In genomic region chr2:8833863-8834262, GRCh38 we compare ENCODE assay signal across 24 cellular contexts. TPM values are rescaled to one million over a fixed set of nuclear protein-coding genes. Genes with fewer than 3 reads are reported as not detected.
DNase-seq lines count a peak whose midpoint lies in the region; ATAC-seq, FAIRE-seq and TF ChIP-seq lines count a peak whose summit lies in the region.
"Had no signal": no experiment of that assay in that cellular context is flagged by ENCODE, and none has a peak within 500 bp of the region (broad histone marks: within the 10 kb centered on the region; RNA-seq: fewer than 3 reads in every experiment).

No MANE protein-coding gene starts in this region.

- POLR2A ChIA-PET in CD8-positive, alpha-beta T cell (lab: Charles Lee), result no interaction called here
- POLR2A ChIA-PET in H1 (lab: Charles Lee; ENCODE audit: partially characterized antibody), result no interaction called here
- POLR2A ChIA-PET in OCI-LY7 (lab: Charles Lee), result interaction anchor here (0.6 to 1.1 kb wide), 4 partner anchors 10 to 1228 kb away, joined by 3 to 4 read pairs (median 3); no protein-coding TSS in a partner anchor

- H3K4me1 ChIP-seq in CD8-positive, alpha-beta T cell (ENCODE audit: insufficient read depth, low read length), result peaks cover 52% of the 10 kb centered on the region
- H3K4me1 ChIP-seq in Karpas-422 (ENCODE audit: low read length) (peaks cover 9% of the 10 kb centered on the region), H1 (replicated peaks in 1 of 4; ENCODE audit: control insufficient read depth in 3 of 4, insufficient read depth in 4 of 4, low read length in 3 of 4) (peaks cover 0 to 5% (median 2%) of the 10 kb centered on the region in 4 experiments; a peak in 4 of 7 replicates), OCI-LY7 (ENCODE audit: insufficient read depth, low read length, poor library complexity, severe bottlenecking) (peaks cover 10% of the 10 kb centered on the region)

- no peak overlapping the region for H2BK20ac ChIP-seq in H1 (ENCODE audit: low read length)

- H3K79me1 ChIP-seq in H1 (ENCODE audit: low read depth, low read length), result peaks cover 3% of the 10 kb centered on the region

- H3K14ac ChIP-seq in H1 (ENCODE audit: insufficient read length), result no peak overlapping the region

- H3K56ac ChIP-seq in H1 (replicated peaks; ENCODE audit: insufficient read length, low read depth, low read length), result no peak overlapping the region

- H3K27ac ChIP-seq in CD8-positive, alpha-beta T cell (ENCODE audit: low read depth, low read length), result no peak overlapping the region
- no peak overlapping the region for H3K27ac ChIP-seq in Karpas-422 (ENCODE audit: low read length)
- no peak overlapping the region for H3K27ac ChIP-seq in H1 (ENCODE audit: low read depth, low read length)
- H3K27ac ChIP-seq in OCI-LY7 (ENCODE audit: low read depth, low read length, poor library complexity, severe bottlenecking), result no peak overlapping the region
- H3K27ac ChIP-seq: KMS-11 had no signal

- no peaks in the 10 kb centered on the region for H3K36me3 ChIP-seq in CD8-positive, alpha-beta T cell (ENCODE audit: insufficient read depth, low read length)
- H3K36me3 ChIP-seq in Karpas-422 (ENCODE audit: insufficient read depth, low read length), result no peaks in the 10 kb centered on the region
- no peaks in the 10 kb centered on the region for H3K36me3 ChIP-seq in H1 (ENCODE audit: control insufficient read depth in 2 of 4, insufficient read depth in 4 of 4, low read length in 3 of 4)
- H3K36me3 ChIP-seq in OCI-LY7 (ENCODE audit: insufficient read depth, low read length), result no peaks in the 10 kb centered on the region

- H4K5ac ChIP-seq in H1 (ENCODE audit: insufficient read length, low read depth, low read length), result no peak overlapping the region

- H4K20me1 ChIP-seq in Karpas-422 (ENCODE audit: insufficient read depth, low read depth, low read length) (peaks cover 26% of the 10 kb centered on the region), H1 (replicated peaks in 1 of 2; ENCODE audit: control insufficient read depth in 1 of 2, insufficient read depth in 2 of 2, low read length in 2 of 2) (no peaks in the 10 kb centered on the region), OCI-LY7 (ENCODE audit: insufficient read depth, low read length) (no peaks in the 10 kb centered on the region)

- no peak for TF ChIP-seq CTCF in CD8-positive, alpha-beta T cell (IDR thresholded peaks at IDR 0.05)
- TF ChIP-seq CTCF in H1 (IDR thresholded peaks at IDR 0.05; ENCODE audit: control extremely low read depth in 1 of 3, insufficient read depth in 1 of 3, low read depth in 1 of 3, low read length in 3 of 3) (no peak), nephron (IDR thresholded peaks at IDR 0.05; ENCODE audit: unreplicated experiment in 3 of 3) (no peak), OCI-LY7 (conservative IDR thresholded peaks at IDR 0.05; ENCODE audit: low read length) (no peak)

- H3K4me2 ChIP-seq in Karpas-422 (ENCODE audit: low read depth, low read length, poor library complexity, severe bottlenecking) (no peak overlapping the region), H1 (ENCODE audit: insufficient read depth in 1 of 2, low read depth in 2 of 2, low read length in 2 of 2) (no peak overlapping the region), OCI-LY7 (ENCODE audit: low read length) (no peak overlapping the region)
- H3K4me2 ChIP-seq: KMS-11 had no signal

- H2BK5ac ChIP-seq in H1 (ENCODE audit: low read depth, low read length), result no peak overlapping the region

- H3K9ac ChIP-seq in Karpas-422 (ENCODE audit: low read length) (no peak overlapping the region), H1 (replicated peaks in 1 of 4; ENCODE audit: extremely low read depth in 1 of 4, low read depth in 3 of 4, low read length in 3 of 4) (no peak overlapping the region)
- H3K9ac ChIP-seq: KMS-11 had no signal

- peaks cover 48% of the 10 kb centered on the region for H3K79me2 ChIP-seq in Karpas-422 (ENCODE audit: low read length)
- H3K79me2 ChIP-seq in H1 (ENCODE audit: control insufficient read depth in 1 of 2, insufficient read depth in 2 of 2, low read length in 2 of 2), result peaks cover 0 to 25% of the 10 kb centered on the region in 2 experiments; a peak in 2 of 4 replicates
- H3K79me2 ChIP-seq in OCI-LY7 (ENCODE audit: insufficient read depth, low read depth, low read length), result no peaks in the 10 kb centered on the region

- no peaks in the 10 kb centered on the region for H3K9me2 ChIP-seq in Karpas-422 (replicated peaks; ENCODE audit: insufficient read depth, low read length)
- H3K9me2 ChIP-seq in OCI-LY7 (ENCODE audit: insufficient read depth, low read length), result no peaks in the 10 kb centered on the region

- no peak for FAIRE-seq in H1 (lab: Jason Lieb, UNC)
- FAIRE-seq: GM18507 had no signal

- CTCF ChIA-PET in CD8-positive, alpha-beta T cell (lab: Charles Lee), result no interaction called here
- CTCF ChIA-PET in H1 (lab: Charles Lee; ENCODE audit: partially characterized antibody) (interaction anchor here (1.0 to 1.4 kb wide), 2 partner anchors 21 to 277 kb away, joined by 3 to 4 read pairs; no protein-coding TSS in a partner anchor), OCI-LY7 (lab: Charles Lee; ENCODE audit: unreplicated experiment) (no interaction called here)

- no peak overlapping the region for H2BK15ac ChIP-seq in H1 (ENCODE audit: low read length)

- no peak overlapping the region for H3K4me3 Mint-ChIP-seq in CD8-positive, alpha-beta T cell
- peak overlapping the region; percentile 1 to 26 (median 10) for H3K4me3 Mint-ChIP-seq in nephron

- no TSS peak for BruUV-seq in OCI-LY7 (replicated peaks; lab: Mats Ljungman, UMichigan)

- no peaks in the 10 kb centered on the region for H3K27me3 Mint-ChIP-seq in CD8-positive, alpha-beta T cell (ENCODE audit: low read depth)
- no peaks in the 10 kb centered on the region for H3K27me3 Mint-ChIP-seq in nephron (ENCODE audit: low read depth)

- no peak overlapping the region for H3K4ac ChIP-seq in H1 (replicated peaks; ENCODE audit: insufficient read length, low read depth, low read length)

- 88% methylated on average over 7 of the region's 7 CpGs; no CpG with 5 or more reads in 1 of the 2 experiments for WGBS in H1 (ENCODE audit: extremely low coverage in 1 of 2, insufficient coverage in 1 of 2, insufficient read length in 1 of 2, insufficient replicate concordance in 2 of 2, low coverage in 1 of 2, low lambda C conversion rate in 2 of 2, missing lambda C conversion rate in 1 of 2), 2 experiments

- no peak overlapping the region for H3K18ac ChIP-seq in H1 (ENCODE audit: extremely low read depth, low read length)

- no peak overlapping the region for H2BK120ac ChIP-seq in H1 (replicated peaks; ENCODE audit: low read depth, low read length)

- no peak overlapping the region for H2BK12ac ChIP-seq in H1 (ENCODE audit: low read depth, low read length)

- no peak overlapping the region for H3K4me3 ChIP-seq in CD8-positive, alpha-beta T cell (ENCODE audit: low read depth, low read length)
- no peak overlapping the region for H3K4me3 ChIP-seq in Karpas-422 (ENCODE audit: low read length)
- no peak overlapping the region for H3K4me3 ChIP-seq in H1 (ENCODE audit: extremely low read depth in 1 of 4, insufficient read depth in 2 of 4, low read depth in 3 of 4, low read length in 4 of 4)
- no peak overlapping the region for H3K4me3 ChIP-seq in OCI-LY7 (ENCODE audit: low read depth, low read length, poor library complexity, severe bottlenecking)

- no peak for DNase-seq in CD8-positive, alpha-beta T cell
- DNase-seq in Karpas-422 (peak; percentile 9), H1 (ENCODE audit: low read depth in 1 of 2, low spot score in 2 of 2) (no peak), SK-N-DZ (ENCODE audit: low spot score) (no peak), KG1 (lab: John Stamatoyannopoulos, UW) (no peak), OCI-LY7 (ENCODE audit: low spot score) (no peak)
- DNase-seq in activated effector memory CD4-positive, alpha-beta T cell treated with Interleukin-2 at 50 U/mL for 16 hours, result no peak
- DNase-seq: C1 segment of cervical spinal cord; CD8-positive, alpha-beta memory T cell; DMS 273 treated with DMSO at 0.1 percent for 48 hours; DMS79 treated with DMSO at 0.1 percent for 48 hours; NCI-H1092; NCI-H1417 treated with DMSO at 0.1 percent for 48 hours; NCI-H1694 treated with DMSO at 0.1 percent for 48 hours; NCI-H2081; NCI-H2171; NCI-H226; NCI-H510A; NCI-H69 had no signal

- H2AK5ac ChIP-seq in H1 (ENCODE audit: low read depth, low read length), result 0 out of 2 replicates have a peak overlapping the region, but pooled peaks have one; percentile 39

- H3K36me3 Mint-ChIP-seq in CD8-positive, alpha-beta T cell, result peaks cover 8% of the 10 kb centered on the region
- peaks cover 7% of the 10 kb centered on the region for H3K36me3 Mint-ChIP-seq in nephron (ENCODE audit: low read depth)

- intact Hi-C loops in CD8-positive, alpha-beta T cell (cut with DNase I, micrococcal nuclease), result loop anchor here (10.0 kb wide), 4 partner anchors 641 to 1969 kb away; partner anchors contain the start of genes CMPK2 (in 1 of the 2), IAH1 (in 1 of the 2), RNF144A (in 1 of the 2) and RSAD2 (in 1 of the 2)
- intact Hi-C loops in OCI-LY7 (cut with micrococcal nuclease; ENCODE audit: unreplicated experiment), result no loop called here

- H3K23ac ChIP-seq in H1 (ENCODE audit: insufficient read length), result no peak overlapping the region

- no peak overlapping the region for H4K8ac ChIP-seq in H1 (ENCODE audit: extremely low read depth, insufficient read depth, low read length)

- H3K27me3 ChIP-seq in CD8-positive, alpha-beta T cell (ENCODE audit: insufficient read depth, low read length), result no peaks in the 10 kb centered on the region
- H3K27me3 ChIP-seq in Karpas-422 (ENCODE audit: low read length), result no peaks in the 10 kb centered on the region; the same call in 1 of the 2 replicates
- no peaks in the 10 kb centered on the region for H3K27me3 ChIP-seq in H1 (replicated peaks in 1 of 4; ENCODE audit: control insufficient read depth in 3 of 4, extremely low read depth in 1 of 4, insufficient read depth in 3 of 4, low read length in 3 of 4)

- peak overlapping the region; percentile 2 for H3K27ac Mint-ChIP-seq in CD8-positive, alpha-beta T cell
- H3K27ac Mint-ChIP-seq in nephron, result no peak overlapping the region

- no peaks in the 10 kb centered on the region for H3K9me3 ChIP-seq in CD8-positive, alpha-beta T cell (ENCODE audit: low read length)
- H3K9me3 ChIP-seq in Karpas-422 (ENCODE audit: low read length) (no peaks in the 10 kb centered on the region), H1 (ENCODE audit: insufficient read depth in 2 of 2, low read depth in 1 of 2, low read length in 1 of 2) (no peaks in the 10 kb centered on the region), OCI-LY7 (ENCODE audit: low read length) (no peaks in the 10 kb centered on the region)

- TF ChIP-seq POLR2A in H1 (IDR thresholded peaks at IDR 0.05; ENCODE audit: control extremely low read depth in 1 of 2, low read depth in 2 of 2, low read length in 2 of 2), result no peak

- H3K4me1 Mint-ChIP-seq in CD8-positive, alpha-beta T cell (ENCODE audit: low read depth), result peaks cover 80% of the 10 kb centered on the region
- H3K4me1 Mint-ChIP-seq in nephron, result peaks cover 30% of the 10 kb centered on the region

- no peak for TF ChIP-seq RAD21 in H1 (IDR thresholded peaks at IDR 0.05 in 1 of 2, conservative IDR thresholded peaks at IDR 0.05 in 1 of 2; ENCODE audit: low read depth in 2 of 2, low read length in 2 of 2)

- H2AFZ ChIP-seq in Karpas-422 (ENCODE audit: low read length) (no peak overlapping the region), H1 (ENCODE audit: low read length) (no peak overlapping the region), OCI-LY7 (ENCODE audit: low read length) (no peak overlapping the region)

- no peak for ATAC-seq in CD8-positive, alpha-beta T cell
- ATAC-seq: HCT116, Panc1 had no signal

- H3K23me2 ChIP-seq in H1 (ENCODE audit: low read depth, low read length), result no peaks in the 10 kb centered on the region

- TF ChIP-seq EP300 in H1 (IDR thresholded peaks at IDR 0.05; ENCODE audit: borderline replicate concordance in 1 of 2, low read depth in 2 of 2, low read length in 2 of 2), result no peak

- no peaks in the 10 kb centered on the region for H3K9me3 Mint-ChIP-seq in CD8-positive, alpha-beta T cell
- H3K9me3 Mint-ChIP-seq in nephron, result peaks cover 4% of the 10 kb centered on the region
- H3K9me3 Mint-ChIP-seq: CD8-positive, alpha-beta memory T cell had no signal

- H4K91ac ChIP-seq in H1 (replicated peaks; ENCODE audit: insufficient read length, low read length), result no peak overlapping the region

RNA-seq across cellular contexts. Expression of gene KIDINS220, which starts 3.5 kb away (rescaled TPM):
- 10 to 100 TPM; 26.2 to 28.8 TPM for total RNA-seq in CD8-positive, alpha-beta T cell
- total RNA-seq in Karpas-422 (2014; rRNA removed; shearing (Covaris generic); ENCODE audit: low replicate concordance), result 21.2 and 26.8 TPM in 2 replicates
- 26.7 and 27.1 TPM in 2 replicates for total RNA-seq in H1 (2021; fragmentation: NEBNext Ultra II Directional; extraction: Animal tissue kit (Norgen Biotek cat#: 25700))
- polyA plus RNA-seq in H1 (2011; rRNA removed), result 21.2 and 29.8 TPM in 2 replicates
- 18.1 TPM for polyA plus RNA-seq in H1 (2011; cell fraction: cytosol; rRNA removed)
- 47.4 TPM for polyA plus RNA-seq in H1 (2011; cell fraction: nucleus; rRNA removed)
- 13.9 to 23.3 TPM (median 18.8 TPM) in 4 replicates for polyA plus RNA-seq in H1 (2012, experiment 1 of 2)
- 0.87 TPM for polyA plus RNA-seq in H1 (2012, experiment 2 of 2)
- polyA plus RNA-seq in H1 (2013, experiment 1 of 2), result 25.3 TPM
- polyA plus RNA-seq in H1 (2013, experiment 2 of 2), result 27.4 TPM
- 64.8 and 75.2 TPM in 2 replicates for polyA minus RNA-seq in H1 (2011; rRNA and poly(A)+ RNA removed)
- 23.4 TPM for polyA minus RNA-seq in H1 (2011; cell fraction: cytosol; rRNA and poly(A)+ RNA removed)
- polyA minus RNA-seq in H1 (2011; cell fraction: nucleus; rRNA and poly(A)+ RNA removed), result 74.7 TPM
- 25.7 and 29.5 TPM in 2 replicates for polyA plus RNA-seq in SK-N-DZ (2014; cell fraction: cytosol; rRNA removed)
- 28.2 and 34.4 TPM in 2 replicates for polyA plus RNA-seq in SK-N-DZ (2014; cell fraction: nucleus; rRNA removed)
- total RNA-seq in OCI-LY7 (2014; rRNA removed; shearing (Covaris generic)), result 29.1 and 33.7 TPM in 2 replicates
- total RNA-seq in OCI-LY7 (2022), result 31.8 and 32.3 TPM in 2 replicates
